In the genomic region with DNA sequence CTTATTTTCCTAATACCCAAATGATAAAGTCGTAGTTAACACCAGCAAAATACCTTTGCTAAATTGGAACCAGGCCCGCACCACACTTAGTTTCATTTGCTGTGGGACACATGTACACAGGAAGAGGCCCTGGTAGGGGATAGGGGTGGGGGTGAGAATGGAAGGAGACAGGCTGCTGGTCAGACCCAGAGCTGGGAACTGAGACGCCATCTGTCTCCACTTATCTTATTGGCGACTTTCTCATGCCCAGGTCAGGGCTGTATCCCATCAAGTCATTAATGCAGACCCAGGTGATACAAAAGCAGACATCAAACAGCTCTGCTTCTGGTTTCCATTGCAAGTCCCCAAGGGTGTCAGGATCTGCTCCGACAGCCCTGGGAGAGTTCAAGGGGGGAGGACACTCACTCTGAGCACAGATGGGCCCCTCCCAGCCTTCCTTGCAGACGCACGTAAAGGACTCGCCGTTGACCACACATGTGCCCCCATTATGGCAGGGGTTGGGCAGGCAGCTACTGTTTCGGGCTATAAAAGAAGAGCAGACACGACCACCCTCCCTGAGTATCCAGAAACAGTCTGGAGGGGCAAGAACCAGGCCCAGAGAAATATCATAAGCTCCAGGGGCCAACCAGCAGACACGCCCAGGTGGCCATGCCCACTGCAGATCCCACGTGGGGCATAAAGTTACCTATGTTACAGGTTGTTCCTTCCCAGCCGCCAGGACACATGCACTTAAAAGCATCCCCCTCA, we compare ENCODE assay signal across 15 cellular contexts.
DNase-seq lines count a peak whose midpoint lies in the region; ATAC-seq and TF ChIP-seq lines count a peak whose summit lies in the region.
"Had no signal": no experiment of that assay in that cellular context is flagged by ENCODE, and none has a peak within 500 bp of the region (broad histone marks: within the 10 kb centered on the region; RNA-seq: fewer than 3 reads in every experiment).

No MANE protein-coding gene starts in this region.

- DNase-seq in coronary artery (ENCODE audit: low spot score) (peak; percentile 55), DMS153 (lab: John Stamatoyannopoulos, UW) (no peak), T-helper 9 cell (no peak), foreskin melanocyte (no peak)
- DNase-seq in activated CD4-positive, alpha-beta T cell treated with anti-CD3 and anti-CD28 coated beads for 48 hours = no peak
- DNase-seq: activated CD4-positive, CD25-positive, alpha-beta regulatory T cell; activated naive CD4-positive, alpha-beta T cell treated with anti-CD3 and anti-CD28 coated beads, Interleukin-2, amount 10 ng/mL, durations not matched to agents 7 days and 5 days; heart left ventricle; lower lobe of right lung; NCI-H1436 treated with DMSO at 0.1 percent for 48 hours; psoas muscle; upper lobe of right lung had no signal

- TF ChIP-seq CTCF in coronary artery (IDR thresholded peaks at IDR 0.05) = no peak

- no peak overlapping the region for H3K4me3 ChIP-seq in BLaER1
- H3K4me3 ChIP-seq in coronary artery = no peak overlapping the region
- H3K4me3 ChIP-seq: heart left ventricle, lower lobe of right lung, psoas muscle, upper lobe of right lung had no signal

- no peaks in the 10 kb centered on the region for H3K27me3 ChIP-seq in BLaER1
- H3K27me3 ChIP-seq: heart left ventricle, upper lobe of right lung had no signal

- no peak overlapping the region for H3K9ac ChIP-seq in BLaER1

- no peaks in the 10 kb centered on the region; the same call in 1 of the 2 replicates for H4K20me1 ChIP-seq in BLaER1

- ATAC-seq in GM19395 (IDR thresholded peaks at IDR 0.05; ENCODE audit: unreplicated experiment) (peak; percentile 64), HG03175 (IDR thresholded peaks at IDR 0.05; ENCODE audit: unreplicated experiment) (peak; percentile 66)
- ATAC-seq: heart left ventricle, lower lobe of right lung, psoas muscle, upper lobe of right lung had no signal

- H3K4me1 ChIP-seq in BLaER1 = peaks cover 44% of the 10 kb centered on the region
- H3K4me1 ChIP-seq: lower lobe of right lung, upper lobe of right lung had no signal

- H3K4me2 ChIP-seq in BLaER1 = peak overlapping the region; percentile 70

- H3K9me3 ChIP-seq in BLaER1 = no peaks in the 10 kb centered on the region
- H3K9me3 ChIP-seq: heart left ventricle, lower lobe of right lung, psoas muscle, upper lobe of right lung had no signal

- H3K27ac ChIP-seq in BLaER1 (no peak overlapping the region), coronary artery (peak overlapping the region; percentile 88 to 95)
- H3K27ac ChIP-seq: lower lobe of right lung, psoas muscle, upper lobe of right lung had no signal

- H3K36me3 ChIP-seq in BLaER1 = no peaks in the 10 kb centered on the region
